22 cellular contexts compared by ENCODE assay signal in the genomic region with DNA sequence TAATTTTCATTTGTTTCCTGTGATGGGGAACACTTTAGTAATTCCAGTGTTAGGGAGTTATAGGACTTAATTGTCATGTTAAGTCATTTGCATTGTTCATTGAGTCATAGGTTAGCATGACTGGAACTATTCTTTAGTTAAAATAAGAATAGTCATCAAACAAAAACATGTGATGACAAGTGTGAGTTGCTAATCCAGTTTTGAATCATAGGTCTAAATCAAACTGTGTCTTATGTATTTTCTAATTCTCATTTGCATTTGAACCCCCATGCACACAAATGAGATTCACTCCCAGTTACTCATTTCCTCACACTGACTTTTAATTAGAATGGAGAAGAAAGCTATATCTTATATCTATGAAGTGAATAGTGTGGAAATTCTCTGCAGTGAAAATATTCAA.
"Had no signal": no experiment of that assay in that cellular context is flagged by ENCODE, and none has a peak within 500 bp of the region (broad histone marks: within the 10 kb centered on the region; RNA-seq: fewer than 3 reads in every experiment).

No MANE protein-coding gene starts in this region.

- H3K27me3 Mint-ChIP-seq: activated CD8-positive, alpha-beta T cell treated with anti-CD3 and anti-CD28 coated beads for 36 hours; activated naive CD4-positive, alpha-beta T cell treated with anti-CD3 and anti-CD28 coated beads, Interleukin-2, amount 50 U/mL, for 24 hours; central memory CD8-positive, alpha-beta T cell had no signal

- H3K4me3 ChIP-seq: SK-N-MC had no signal

- H3K36me3 Mint-ChIP-seq: activated naive CD4-positive, alpha-beta T cell treated with anti-CD3 and anti-CD28 coated beads, Interleukin-2, amount 50 U/mL, for 24 hours had no signal

- ATAC-seq: activated CD8-positive, alpha-beta T cell treated with anti-CD3 and anti-CD28 coated beads for 36 hours; activated T-cell treated with anti-CD3 and anti-CD28 coated beads, Interleukin-2, amount 50 U/mL, for 72 hours; Right ventricle myocardium inferior had no signal

- H3K4me3 Mint-ChIP-seq: activated CD8-positive, alpha-beta T cell treated with anti-CD3 and anti-CD28 coated beads for 36 hours; activated naive CD4-positive, alpha-beta T cell treated with anti-CD3 and anti-CD28 coated beads, Interleukin-2, amount 50 U/mL, for 24 hours; activated T-cell treated with anti-CD3 and anti-CD28 coated beads, Interleukin-2, amount 50 U/mL, for 72 hours; central memory CD8-positive, alpha-beta T cell had no signal

- H3K27ac ChIP-seq: SK-N-MC, VCaP had no signal

- DNase-seq: activated CD4-positive, alpha-beta T cell treated with anti-CD3 and anti-CD28 coated beads for 4 hours; activated CD8-positive, alpha-beta memory T cell treated with anti-CD3 and anti-CD28 coated beads, Interleukin-2, amount 50 U/mL, for 4 hours; activated CD8-positive, alpha-beta T cell treated with anti-CD3 and anti-CD28 coated beads for 36 hours; activated T-cell treated with anti-CD3 and anti-CD28 coated beads, Interleukin-2, amount 50 U/mL, for 72 hours; aorta; MM.1S; NCI-H1105; NCI-H1436; NCI-H1694 treated with DMSO at 0.1 percent for 48 hours; NCI-H2029 treated with DMSO at 0.1 percent for 48 hours; NCI-H345; NCI-H510A; NCI-H526 treated with DMSO at 0.1 percent for 48 hours; NCI-H82; OCI-M1; T-helper 1 cell had no signal

- H3K27ac Mint-ChIP-seq: activated CD8-positive, alpha-beta T cell treated with anti-CD3 and anti-CD28 coated beads for 36 hours; activated naive CD4-positive, alpha-beta T cell treated with anti-CD3 and anti-CD28 coated beads, Interleukin-2, amount 50 U/mL, for 24 hours; activated T-cell treated with anti-CD3 and anti-CD28 coated beads, Interleukin-2, amount 50 U/mL, for 72 hours; activated T-helper 2 cell treated with anti-CD3 and anti-CD28 coated beads, Interferon-gamma antibody, Interleukin-2, Interleukin-4, amounts not matched to agents 10 μg/mL and 5 μg/mL and 100 μg/mL, durations not matched to agents 14 hours and 24 hours and 36 hours had no signal

- H3K4me1 Mint-ChIP-seq: activated naive CD4-positive, alpha-beta T cell treated with anti-CD3 and anti-CD28 coated beads, Interleukin-2, amount 50 U/mL, for 24 hours; central memory CD8-positive, alpha-beta T cell had no signal
